Comparison of ENCODE assay signal across 12 cellular contexts in genomic region chr2:62149708-62150107, GRCh38. TPM values are rescaled to one million over a fixed set of nuclear protein-coding genes. Genes with fewer than 3 reads are reported as not detected.
DNase-seq lines count a peak whose midpoint lies in the region; ATAC-seq, FAIRE-seq and TF ChIP-seq lines count a peak whose summit lies in the region.
"Had no signal": no experiment of that assay in that cellular context is flagged by ENCODE, and none has a peak within 500 bp of the region (broad histone marks: within the 10 kb centered on the region; RNA-seq: fewer than 3 reads in every experiment).

No MANE protein-coding gene starts in this region.

- H3K27ac Mint-ChIP-seq in HFFc6 = peak overlapping the region; percentile 73
- no peak overlapping the region for H3K27ac Mint-ChIP-seq in astrocyte (ENCODE audit: unreplicated experiment)

- no peaks in the 10 kb centered on the region for H3K9me3 Mint-ChIP-seq in HFFc6
- no peaks in the 10 kb centered on the region for H3K9me3 Mint-ChIP-seq in astrocyte (ENCODE audit: unreplicated experiment)

- intact Hi-C loops in left ventricle myocardium superior (cut with micrococcal nuclease) = no loop called here

- H3K4me3 Mint-ChIP-seq in HFFc6 (peak overlapping the region; percentile 29; the same call in 1 of the 2 replicates), astrocyte (ENCODE audit: unreplicated experiment) (no peak overlapping the region)

- H3K9me3 ChIP-seq in AG04450 (ENCODE audit: control insufficient read depth, insufficient read depth, low read length) (no peaks in the 10 kb centered on the region), astrocyte (ENCODE audit: insufficient read depth, low read depth, low read length) (no peaks in the 10 kb centered on the region)
- H3K9me3 ChIP-seq: suprapubic skin had no signal

- H3K27me3 Mint-ChIP-seq in HFFc6 (ENCODE audit: insufficient read depth) = no peaks in the 10 kb centered on the region; the same call in 1 of the 2 replicates
- H3K27me3 Mint-ChIP-seq in astrocyte (ENCODE audit: low read depth, unreplicated experiment) = no peaks in the 10 kb centered on the region

- H3K27ac ChIP-seq in AG04450 (ENCODE audit: low read depth, low read length) = no peak overlapping the region
- peak overlapping the region; percentile 32 for H3K27ac ChIP-seq in astrocyte (ENCODE audit: low read depth, low read length)
- H3K27ac ChIP-seq: suprapubic skin had no signal

- H3K9ac ChIP-seq in astrocyte (ENCODE audit: low read length) = no peak overlapping the region

- peaks cover 27% of the 10 kb centered on the region for H3K4me1 ChIP-seq in astrocyte (ENCODE audit: insufficient read depth, low read length)

- CTCF ChIA-PET in AG04450 (lab: Charles Lee) = no interaction called here

- peak; percentile 71 for DNase-seq in AG04450 (ENCODE audit: low read depth, low spot score)
- peak; percentile 96 for DNase-seq in HFFc6
- DNase-seq in astrocyte (ENCODE audit: low read depth) = peak; percentile 93
- no peak for DNase-seq in left ventricle myocardium superior
- no peak for DNase-seq in NCI-H1436 treated with DMSO at 0.1 percent for 48 hours (lab: John Stamatoyannopoulos, UW)
- DNase-seq in NCI-H187 (lab: John Stamatoyannopoulos, UW) = no peak
- DNase-seq in NCI-H446 (lab: John Stamatoyannopoulos, UW) = no peak
- no peak for DNase-seq in GM19238 (ENCODE audit: insufficient read length, low spot score)
- DNase-seq: Calu3, cortex of kidney, Kasumi-1 had no signal

- H3K4me1 Mint-ChIP-seq in HFFc6 (ENCODE audit: low read depth) = peaks cover 59% of the 10 kb centered on the region
- peaks cover 27% of the 10 kb centered on the region for H3K4me1 Mint-ChIP-seq in astrocyte (ENCODE audit: low read depth, unreplicated experiment)

- H3K36me3 ChIP-seq in astrocyte (ENCODE audit: insufficient read depth, low read length) = no peaks in the 10 kb centered on the region
- H3K36me3 ChIP-seq: suprapubic skin had no signal

- H3K79me2 ChIP-seq in astrocyte (ENCODE audit: insufficient read depth, low read length) = no peaks in the 10 kb centered on the region

- no peaks in the 10 kb centered on the region for H4K20me1 ChIP-seq in astrocyte (ENCODE audit: insufficient read depth, low read length)

- no peaks in the 10 kb centered on the region for H3K27me3 ChIP-seq in AG04450 (ENCODE audit: control insufficient read depth, insufficient read depth, low read length)
- no peaks in the 10 kb centered on the region for H3K27me3 ChIP-seq in astrocyte (ENCODE audit: insufficient read depth, low read length)
- H3K27me3 ChIP-seq: suprapubic skin had no signal

- FAIRE-seq in astrocyte (lab: Jason Lieb, UNC) = peak; percentile 97

- H3K36me3 Mint-ChIP-seq in HFFc6 (ENCODE audit: low read depth) (no peaks in the 10 kb centered on the region), astrocyte (ENCODE audit: low read depth, unreplicated experiment) (no peaks in the 10 kb centered on the region)

- POLR2A ChIA-PET in AG04450 (lab: Yijun Ruan, JAX) = no interaction called here

- peak overlapping the region; percentile 21 for H3K4me2 ChIP-seq in astrocyte (ENCODE audit: low read length)

- no peak overlapping the region for H2AFZ ChIP-seq in astrocyte (ENCODE audit: low read depth, low read length)

- ATAC-seq in left ventricle myocardium superior = peak; percentile 49

- no peak overlapping the region for H3K4me3 ChIP-seq in AG04450 (ENCODE audit: low read depth, low read length)
- no peak overlapping the region for H3K4me3 ChIP-seq in astrocyte (ENCODE audit: insufficient read depth, low read depth, low read length)
- H3K4me3 ChIP-seq: suprapubic skin had no signal

- TF ChIP-seq CTCF in AG04450 (IDR thresholded peaks at IDR 0.05; ENCODE audit: low read depth, low read length) = no peak
- TF ChIP-seq CTCF in HFFc6 (IDR thresholded peaks at IDR 0.05) = no peak
- no peak for TF ChIP-seq CTCF in astrocyte (IDR thresholded peaks at IDR 0.05; ENCODE audit: insufficient read depth, low read depth, low read length)

RNA-seq across cellular contexts. Expression of gene B3GNT2, which starts 46.2 kb away (rescaled TPM):
- polyA plus RNA-seq in AG04450 (2011; rRNA removed) = 7.3 and 8.6 TPM in 2 replicates
- polyA minus RNA-seq in AG04450 (2011; rRNA and poly(A)+ RNA removed) = 6.9 and 8.0 TPM in 2 replicates
- 10 to 100 TPM; 12.5 to 16.7 (median 15.1) TPM for total RNA-seq in HFFc6 (2021; fragmentation: NEBNext Ultra II Directional; extraction: Animal tissue kit (Norgen Biotek cat#: 25700))
- total RNA-seq in astrocyte (21.9 and 23.8 TPM in 2 replicates), left ventricle myocardium superior (15.1 TPM)

Comparison
In these comparisons a context has a peak if more than half of its experiments do, and no peak if none do; other contexts are left out.
1. DNase-seq: peak in AG04450 (single experiment), HFFc6 (single experiment) and astrocyte (single experiment); none in left ventricle myocardium superior (single experiment), NCI-H1436 treated with DMSO at 0.1 percent for 48 hours (single experiment), NCI-H187 (0 of 2), NCI-H446 (0 of 2) and GM19238 (single experiment).